Comparison of ENCODE assay signal across 10 cellular contexts in genomic region chrX:48684134-48684533, GRCh38. TPM values are rescaled to one million over a fixed set of nuclear protein-coding genes. Genes with fewer than 3 reads are reported as not detected.
DNase-seq lines count a peak whose midpoint lies in the region; ATAC-seq and TF ChIP-seq lines count a peak whose summit lies in the region.
"Had no signal": no experiment of that assay in that cellular context is flagged by ENCODE, and none has a peak within 500 bp of the region (broad histone marks: within the 10 kb centered on the region; RNA-seq: fewer than 3 reads in every experiment).

No MANE protein-coding gene starts in this region.

- H3K4me2 ChIP-seq in SU-DHL-6 (ENCODE audit: low read depth, low read length, poor library complexity, severe bottlenecking), result peak overlapping the region; percentile 93

- H3K36me3 ChIP-seq in SU-DHL-6 (ENCODE audit: low read length), result no peaks in the 10 kb centered on the region; the same call in 1 of the 2 replicates
- H3K36me3 ChIP-seq in gastroesophageal sphincter, result no peaks in the 10 kb centered on the region
- H3K36me3 ChIP-seq in thymus (ENCODE audit: control insufficient read depth, insufficient read depth), result peaks cover 26% of the 10 kb centered on the region
- no peaks in the 10 kb centered on the region for H3K36me3 ChIP-seq in BE2C

- TF ChIP-seq EP300 in gastroesophageal sphincter (IDR thresholded peaks at IDR 0.05), result no peak

- TF ChIP-seq CTCF in SU-DHL-6 (IDR thresholded peaks at IDR 0.05; ENCODE audit: insufficient read depth, low read length, poor library complexity, severe bottlenecking), result no peak
- TF ChIP-seq CTCF in gastroesophageal sphincter (IDR thresholded peaks at IDR 0.05), result no peak
- no peak for TF ChIP-seq CTCF in BE2C (IDR thresholded peaks at IDR 0.05; ENCODE audit: low read depth, low read length)

- peak overlapping the region; percentile 93 for H3K4me3 ChIP-seq in SU-DHL-6 (ENCODE audit: insufficient read depth, low read length, poor library complexity, severe bottlenecking)
- peak overlapping the region; percentile 10 to 28 for H3K4me3 ChIP-seq in gastroesophageal sphincter
- peak overlapping the region; percentile 58 for H3K4me3 ChIP-seq in thymus (ENCODE audit: low read length)
- H3K4me3 ChIP-seq in BE2C (ENCODE audit: low read depth, low read length), result no peak overlapping the region

- peak overlapping the region; percentile 96 for H3K4me3 Mint-ChIP-seq in activated naive CD4-positive, alpha-beta T cell treated with anti-CD3 and anti-CD28 coated beads for 36 hours
- H3K4me3 Mint-ChIP-seq: nephron had no signal

- WGBS in gastroesophageal sphincter (ENCODE audit: low coverage in 1 of 2), 2 donors, result 80 to 83% methylated on average over 1 of the region's 7 CpGs
- WGBS in thymus, result 60% methylated on average over 7 of the region's 7 CpGs

- H3K27ac Mint-ChIP-seq in activated naive CD4-positive, alpha-beta T cell treated with anti-CD3 and anti-CD28 coated beads for 36 hours, result peak overlapping the region; percentile 97
- H3K27ac Mint-ChIP-seq: nephron had no signal

- peaks cover 16% of the 10 kb centered on the region for H3K79me2 ChIP-seq in SU-DHL-6 (ENCODE audit: insufficient read depth, low read length)

- H3K4me1 ChIP-seq in gastroesophageal sphincter (no peaks in the 10 kb centered on the region), thymus (ENCODE audit: control insufficient read depth, insufficient read depth, low read length) (peaks cover 7% of the 10 kb centered on the region), BE2C (no peaks in the 10 kb centered on the region)

- H3K36me3 Mint-ChIP-seq in activated naive CD4-positive, alpha-beta T cell treated with anti-CD3 and anti-CD28 coated beads for 36 hours (ENCODE audit: low read depth), result peaks cover 32% of the 10 kb centered on the region

- no peaks in the 10 kb centered on the region for H3K9me2 ChIP-seq in SU-DHL-6 (replicated peaks; ENCODE audit: insufficient read depth, low read length)

- H3K27me3 ChIP-seq in SU-DHL-6 (ENCODE audit: low read length) (no peaks in the 10 kb centered on the region), gastroesophageal sphincter (peaks cover 6% of the 10 kb centered on the region), thymus (ENCODE audit: control insufficient read depth, insufficient read depth) (no peaks in the 10 kb centered on the region), BE2C (no peaks in the 10 kb centered on the region)

- no peak for DNase-seq in activated naive CD4-positive, alpha-beta T cell treated with anti-CD3 and anti-CD28 coated beads for 36 hours
- DNase-seq in activated naive CD4-positive, alpha-beta T cell (lab: John Stamatoyannopoulos, UW), result no peak
- no peak for DNase-seq in medulla oblongata (ENCODE audit: extremely low spot score)
- no peak for DNase-seq in BE2C
- DNase-seq: NCI-H187 had no signal

- no peak overlapping the region for H2AFZ ChIP-seq in SU-DHL-6 (ENCODE audit: low read depth, low read length, severe bottlenecking)

- no peaks in the 10 kb centered on the region for H3K9me3 ChIP-seq in SU-DHL-6 (ENCODE audit: insufficient read depth, low read length)
- H3K9me3 ChIP-seq in gastroesophageal sphincter, result no peaks in the 10 kb centered on the region
- H3K9me3 ChIP-seq in thymus (ENCODE audit: control insufficient read depth), result no peaks in the 10 kb centered on the region
- H3K9me3 ChIP-seq in BE2C, result no peaks in the 10 kb centered on the region

- CTCF ChIA-PET in activated naive CD4-positive, alpha-beta T cell treated with anti-CD3 and anti-CD28 coated beads for 36 hours (lab: Charles Lee), result no interaction called here

- H3K9ac ChIP-seq in SU-DHL-6 (ENCODE audit: low read length), result peak overlapping the region; percentile 88

- ATAC-seq in gastroesophageal sphincter (no peak), HG02642 (IDR thresholded peaks at IDR 0.05; ENCODE audit: poor library complexity, unreplicated experiment) (no peak)

- H3F3A ChIP-seq in SU-DHL-6 (ENCODE audit: insufficient read depth), result no peaks in the 10 kb centered on the region

- no peak for TF ChIP-seq POLR2A in gastroesophageal sphincter (IDR thresholded peaks at IDR 0.05)

- H3K27ac ChIP-seq in SU-DHL-6 (ENCODE audit: low read depth, low read length) (peak overlapping the region; percentile 72), gastroesophageal sphincter (peak overlapping the region in 1 of 4 donors; percentile 34), thymus (ENCODE audit: low read depth) (peak overlapping the region; percentile 69)

- H3K9me3 Mint-ChIP-seq in activated naive CD4-positive, alpha-beta T cell treated with anti-CD3 and anti-CD28 coated beads for 36 hours, result no peaks in the 10 kb centered on the region

- intact Hi-C loops in activated naive CD4-positive, alpha-beta T cell treated with anti-CD3 and anti-CD28 coated beads for 36 hours (cut with micrococcal nuclease), result no loop called here

- H3K27me3 Mint-ChIP-seq in activated naive CD4-positive, alpha-beta T cell treated with anti-CD3 and anti-CD28 coated beads for 36 hours (ENCODE audit: low read depth), result no peaks in the 10 kb centered on the region

- peaks cover 57% of the 10 kb centered on the region for H3K4me1 Mint-ChIP-seq in activated naive CD4-positive, alpha-beta T cell treated with anti-CD3 and anti-CD28 coated beads for 36 hours (ENCODE audit: low read depth)
- H3K4me1 Mint-ChIP-seq: nephron had no signal

- H4K20me1 ChIP-seq in SU-DHL-6 (ENCODE audit: low read depth, low read length), result no peaks in the 10 kb centered on the region

RNA-seq across cellular contexts. Expression of gene WAS, which starts 0.5 kb away (rescaled TPM):
- 10 to 100 TPM; 76.1 to 77.8 TPM for total RNA-seq in activated naive CD4-positive, alpha-beta T cell treated with anti-CD3 and anti-CD28 coated beads for 36 hours
- 1 to 10 TPM; 1.6 to 5.4 (median 3.7) TPM for total RNA-seq in gastroesophageal sphincter
- 40.1 TPM for polyA plus RNA-seq in thymus
- polyA plus RNA-seq in BE2C (2012; ENCODE audit: insufficient read depth, insufficient read length, low read depth), result 1.1 TPM

RNA-seq across cellular contexts. Expression of gene SUV39H1, which starts 12.4 kb away (rescaled TPM):
- total RNA-seq in activated naive CD4-positive, alpha-beta T cell treated with anti-CD3 and anti-CD28 coated beads for 36 hours, result 10 to 100 TPM; 31.5 to 31.9 TPM
- total RNA-seq in gastroesophageal sphincter, result 10 to 100 TPM in 1 of 4 donors, 1 to 10 TPM in 3; 3.4 to 11.7 (median 5.1) TPM
- polyA plus RNA-seq in thymus, result 5.0 TPM
- 12.1 TPM for polyA plus RNA-seq in BE2C (2012; ENCODE audit: insufficient read depth, insufficient read length, low read depth)

Comparison
In these comparisons a context has a peak if more than half of its experiments do, and no peak if none do; other contexts are left out.
1. RNA of gene WAS, which starts 0.5 kb away (total RNA-seq): 76.1 to 77.8 TPM in activated naive CD4-positive, alpha-beta T cell treated with anti-CD3 and anti-CD28 coated beads for 36 hours; 1.6 to 5.4 TPM in gastroesophageal sphincter; every median in the first group is over 10 times any median in the second.